In genomic region chr2:158509928-158510797, GRCh38 we compare ENCODE assay signal across 14 cellular contexts. TPM values are rescaled to one million over a fixed set of nuclear protein-coding genes. Genes with fewer than 3 reads are reported as not detected.
DNase-seq lines count a peak whose midpoint lies in the region; ATAC-seq and TF ChIP-seq lines count a peak whose summit lies in the region.
"Had no signal": no experiment of that assay in that cellular context is flagged by ENCODE, and none has a peak within 500 bp of the region (broad histone marks: within the 10 kb centered on the region; RNA-seq: fewer than 3 reads in every experiment).

No MANE protein-coding gene starts in this region.

- peak overlapping the region; percentile 77 for H3K27ac Mint-ChIP-seq in Calu3 (ENCODE audit: unreplicated experiment)
- peak overlapping the region; percentile 31 for H3K27ac Mint-ChIP-seq in MCF 10A (ENCODE audit: low read depth, unreplicated experiment)
- H3K27ac Mint-ChIP-seq in mesothelial cell of epicardium: peak overlapping the region; percentile 40

- peaks cover 36% of the 10 kb centered on the region for H3K36me3 Mint-ChIP-seq in Calu3 (ENCODE audit: insufficient read depth, unreplicated experiment)
- H3K36me3 Mint-ChIP-seq in MCF 10A (ENCODE audit: insufficient read depth, unreplicated experiment): peaks cover 10% of the 10 kb centered on the region
- H3K36me3 Mint-ChIP-seq in mesothelial cell of epicardium: peaks cover 13% of the 10 kb centered on the region

- ATAC-seq in HG02610 (IDR thresholded peaks at IDR 0.05; ENCODE audit: unreplicated experiment) (no peak), GM18511 (IDR thresholded peaks at IDR 0.05; ENCODE audit: unreplicated experiment) (no peak)

- CTCF ChIA-PET in Calu3 (lab: Charles Lee) (interaction anchor here (1.0 kb wide), 1 partner anchor 12 kb away, joined by 3 read pairs; no protein-coding TSS in a partner anchor), MCF 10A (lab: Yijun Ruan, JAX) (interaction anchor here (0.6 kb wide), 2 partner anchors 257 to 326 kb away, joined by 4 to 5 read pairs; no protein-coding TSS in a partner anchor), GM10248 (lab: Yijun Ruan, JAX) (no interaction called here)

- H3K9me3 Mint-ChIP-seq in Calu3 (ENCODE audit: low read depth, unreplicated experiment): peaks cover 2% of the 10 kb centered on the region
- no peaks in the 10 kb centered on the region for H3K9me3 Mint-ChIP-seq in MCF 10A (ENCODE audit: unreplicated experiment)
- H3K9me3 Mint-ChIP-seq in mesothelial cell of epicardium: no peaks in the 10 kb centered on the region

- POLR2A ChIA-PET in MCF 10A (lab: Yijun Ruan, JAX): no interaction called here
- POLR2A ChIA-PET in GM10248 (lab: Yijun Ruan, JAX): no interaction called here

- intact Hi-C loops in Calu3 (cut with micrococcal nuclease; ENCODE audit: unreplicated experiment): loop anchor here (5.0 kb wide), 1 partner anchor 32 kb away; no protein-coding TSS in a partner anchor
- intact Hi-C loops in MCF 10A (cut with micrococcal nuclease): no loop called here

- DNase-seq in Calu3 (peak; percentile 23), HT1080 (ENCODE audit: low read depth) (peak; percentile 8), MCF 10A (ENCODE audit: unreplicated experiment) (no peak), mesothelial cell of epicardium (ENCODE audit: low spot score in 2 of 2, unreplicated experiment in 2 of 2) (no peak), NK-92 (lab: John Stamatoyannopoulos, UW; ENCODE audit: unreplicated experiment) (no peak), GM10248 (ENCODE audit: extremely low spot score) (no peak)
- DNase-seq: activated CD4-positive, CD25-positive, alpha-beta regulatory T cell treated with anti-CD3 and anti-CD28 coated beads, Interleukin-2, amount 50 U/mL, for 72 hours; effector CD8-positive, alpha-beta T cell; KG1; NCI-H187 treated with DMSO at 0.1 percent for 48 hours; ovary; stimulated activated CD4-positive, alpha-beta T cell treated with anti-CD3 and anti-CD28 coated beads, Interleukin-4, amount 100 ng/mL, for 1 hour had no signal

- H3K4me1 Mint-ChIP-seq in Calu3 (ENCODE audit: low read depth, unreplicated experiment) (peaks cover 65% of the 10 kb centered on the region), MCF 10A (ENCODE audit: insufficient read depth, unreplicated experiment) (peaks cover 29% of the 10 kb centered on the region), mesothelial cell of epicardium (peaks cover 22% of the 10 kb centered on the region)

- H3K27me3 Mint-ChIP-seq in Calu3 (ENCODE audit: unreplicated experiment): no peaks in the 10 kb centered on the region
- H3K27me3 Mint-ChIP-seq in MCF 10A (ENCODE audit: insufficient read depth, unreplicated experiment): no peaks in the 10 kb centered on the region
- no peaks in the 10 kb centered on the region for H3K27me3 Mint-ChIP-seq in mesothelial cell of epicardium (ENCODE audit: low read depth)

- no peak for TF ChIP-seq CTCF in Calu3 (IDR thresholded peaks at IDR 0.05; ENCODE audit: unreplicated experiment)
- TF ChIP-seq CTCF in MCF 10A (IDR thresholded peaks at IDR 0.05; ENCODE audit: unreplicated experiment): no peak
- no peak for TF ChIP-seq CTCF in mesothelial cell of epicardium (IDR thresholded peaks at IDR 0.05; ENCODE audit: unreplicated experiment)
- no peak for TF ChIP-seq CTCF in GM10248 (IDR thresholded peaks at IDR 0.05; ENCODE audit: control extremely low read depth, extremely low read depth, low read depth, missing control alignments)

- H3K4me3 Mint-ChIP-seq in Calu3 (ENCODE audit: low read depth, unreplicated experiment) (peak overlapping the region; percentile 40), MCF 10A (ENCODE audit: unreplicated experiment) (no peak overlapping the region), mesothelial cell of epicardium (no peak overlapping the region)

- no TSS peak for BruUV-seq in Calu3 (replicated peaks; lab: Mats Ljungman, UMichigan)
- no TSS peak for BruUV-seq in MCF 10A (replicated peaks; lab: Mats Ljungman, UMichigan)

RNA-seq across cellular contexts. Expression of gene PKP4, which starts 53.4 kb away (rescaled TPM):
- total RNA-seq in Calu3 (2022) (119 and 137 TPM in 2 replicates), MCF 10A (2022) (62.3 and 63.7 TPM in 2 replicates), mesothelial cell of epicardium (66.3 to 70.8 TPM (median 66.6 TPM) in 3 replicates)
- total RNA-seq in HT1080 (2014; rRNA removed; shearing (Covaris generic)): 23.3 and 37.3 TPM in 2 replicates
- polyA plus RNA-seq in HT1080 (2015; cell fraction: cytosol; rRNA removed): 26.5 and 30.4 TPM in 2 replicates
- polyA plus RNA-seq in HT1080 (2015; cell fraction: nucleus; rRNA removed): 56.8 and 61.4 TPM in 2 replicates

RNA-seq across cellular contexts. Expression of gene CCDC148, which starts 53.6 kb away (rescaled TPM):
- total RNA-seq in Calu3 (2022) (4.3 and 5.1 TPM in 2 replicates), MCF 10A (2022) (0.51 and 0.96 TPM in 2 replicates), mesothelial cell of epicardium (2.8 to 3.2 TPM (median 3.1 TPM) in 3 replicates)
- 0.39 and 0.73 TPM in 2 replicates for total RNA-seq in HT1080 (2014; rRNA removed; shearing (Covaris generic))
- 0.36 and 0.43 TPM in 2 replicates for polyA plus RNA-seq in HT1080 (2015; cell fraction: cytosol; rRNA removed)
- 0.17 and 0.56 TPM in 2 replicates for polyA plus RNA-seq in HT1080 (2015; cell fraction: nucleus; rRNA removed)

Comparison
In these comparisons a context has a peak if more than half of its experiments do, and no peak if none do; other contexts are left out.
1. DNase-seq: peak in Calu3 (single experiment) and HT1080 (single experiment); none in MCF 10A (single experiment), mesothelial cell of epicardium (0 of 2), NK-92 (single experiment) and GM10248 (single experiment).
2. Peak in every context shown above with its lines, with median percentiles within 50 percentile points of each other: H3K27ac Mint-ChIP-seq.